ENCODE assay signal across 15 cellular contexts in genomic region chr9:126777733-126778132, GRCh38. TPM values are rescaled to one million over a fixed set of nuclear protein-coding genes. Genes with fewer than 3 reads are reported as not detected.
DNase-seq lines count a peak whose midpoint lies in the region; ATAC-seq and TF ChIP-seq lines count a peak whose summit lies in the region.
"Had no signal": no experiment of that assay in that cellular context is flagged by ENCODE, and none has a peak within 500 bp of the region (broad histone marks: within the 10 kb centered on the region; RNA-seq: fewer than 3 reads in every experiment).

No MANE protein-coding gene starts in this region.

- peaks cover 8% of the 10 kb centered on the region for H3K27me3 Mint-ChIP-seq in Caco-2 (ENCODE audit: insufficient read depth, unreplicated experiment)

- no peaks in the 10 kb centered on the region for H3K79me2 ChIP-seq in PC-9 (ENCODE audit: low read depth)

- H3K27ac ChIP-seq in PC-9 = no peak overlapping the region
- H3K27ac ChIP-seq: ascending aorta, prostate gland had no signal

- H3K4me1 Mint-ChIP-seq in Caco-2 (ENCODE audit: low read depth, unreplicated experiment) = no peaks in the 10 kb centered on the region

- H3K4me3 ChIP-seq in Caco-2 (ENCODE audit: low read depth, low read length) = no peak overlapping the region
- no peak overlapping the region for H3K4me3 ChIP-seq in GM12865 (ENCODE audit: low read depth, low read length)
- no peak overlapping the region for H3K4me3 ChIP-seq in PC-9
- H3K4me3 ChIP-seq: ascending aorta, prostate gland had no signal

- H2AFZ ChIP-seq in PC-9 = no peak overlapping the region

- no peak overlapping the region for H3K4me3 Mint-ChIP-seq in Caco-2 (ENCODE audit: unreplicated experiment)
- H3K4me3 Mint-ChIP-seq: activated CD8-positive, alpha-beta memory T cell treated with anti-CD3 and anti-CD28 coated beads, Interleukin-2, amount 10 ng/mL, durations not matched to agents 7 days and 5 days; effector memory CD8-positive, alpha-beta T cell had no signal

- H3K9me3 ChIP-seq in Caco-2 = no peaks in the 10 kb centered on the region
- H3K9me3 ChIP-seq in PC-9 (ENCODE audit: insufficient read depth, low read depth) = no peaks in the 10 kb centered on the region
- H3K9me3 ChIP-seq: ascending aorta, prostate gland had no signal

- H3F3A ChIP-seq in PC-9 (ENCODE audit: insufficient read depth, low read depth) = no peaks in the 10 kb centered on the region

- ATAC-seq in GM21528 (IDR thresholded peaks at IDR 0.05; ENCODE audit: low FRiP score, unreplicated experiment) (no peak), GM18867 (IDR thresholded peaks at IDR 0.05; ENCODE audit: unreplicated experiment) (no peak)
- ATAC-seq: activated CD8-positive, alpha-beta memory T cell treated with anti-CD3 and anti-CD28 coated beads, Interleukin-2, amount 10 ng/mL, durations not matched to agents 7 days and 5 days; effector memory CD8-positive, alpha-beta T cell had no signal

- intact Hi-C loops in Caco-2 (cut with micrococcal nuclease; ENCODE audit: unreplicated experiment) = loop anchor here (10.0 kb wide), 1 partner anchor 273 kb away; no protein-coding TSS in a partner anchor
- intact Hi-C loops in PC-9 (cut with micrococcal nuclease; ENCODE audit: unreplicated experiment) = no loop called here

- H3K4me2 ChIP-seq in PC-9 = no peak overlapping the region

- CTCF ChIA-PET in Caco-2 (lab: Charles Lee) (interaction anchor here (2.2 kb wide), 1 partner anchor 72 kb away, joined by 24 read pairs; no protein-coding TSS in a partner anchor), PC-9 (lab: Charles Lee) (interaction anchor here (1.2 kb wide), 1 partner anchor 71 kb away, joined by 7 read pairs; no protein-coding TSS in a partner anchor)

- peak; percentile 40 to 41 for TF ChIP-seq CTCF in Caco-2 (IDR thresholded peaks at IDR 0.05; ENCODE audit: insufficient read depth in 1 of 2, low read depth in 1 of 2, low read length in 1 of 2, severe bottlenecking in 1 of 2, unreplicated experiment in 1 of 2)
- peak; percentile 13 for TF ChIP-seq CTCF in GM12865 (IDR thresholded peaks at IDR 0.05; ENCODE audit: insufficient read depth, low read depth, low read length, missing control alignments)
- peak; percentile 51; the same call in 1 of the 2 replicates for TF ChIP-seq CTCF in PC-9 (conservative IDR thresholded peaks at IDR 0.05)

- no peaks in the 10 kb centered on the region for H3K9me2 ChIP-seq in PC-9 (ENCODE audit: insufficient read depth)

- no peaks in the 10 kb centered on the region for H3K9me3 Mint-ChIP-seq in Caco-2 (ENCODE audit: unreplicated experiment)
- H3K9me3 Mint-ChIP-seq: effector memory CD8-positive, alpha-beta T cell had no signal

- BruUV-seq in Caco-2 (replicated peaks; lab: Mats Ljungman, UMichigan) (no TSS peak), PC-9 (replicated peaks; lab: Mats Ljungman, UMichigan) (no TSS peak)

- H3K27me3 ChIP-seq in Caco-2 (replicated peaks; ENCODE audit: control insufficient read depth, insufficient read depth, low read length) (no peaks in the 10 kb centered on the region), PC-9 (ENCODE audit: insufficient read depth, low read depth) (peaks cover 12% of the 10 kb centered on the region; the same call in 1 of the 2 replicates)
- H3K27me3 ChIP-seq: ascending aorta had no signal

- POLR2A ChIA-PET in Caco-2 (lab: Charles Lee) = no interaction called here
- POLR2A ChIA-PET in PC-9 (lab: Charles Lee; ENCODE audit: unreplicated experiment) = no interaction called here

- H3K27ac Mint-ChIP-seq in Caco-2 (ENCODE audit: unreplicated experiment) = no peak overlapping the region
- H3K27ac Mint-ChIP-seq: activated CD8-positive, alpha-beta memory T cell treated with anti-CD3 and anti-CD28 coated beads, Interleukin-2, amount 10 ng/mL, durations not matched to agents 7 days and 5 days; effector memory CD8-positive, alpha-beta T cell had no signal

- peak; percentile 48 to 51 for DNase-seq in Caco-2
- no peak for DNase-seq in GM12865 (ENCODE audit: low read depth)
- no peak for DNase-seq in PC-9
- peak; percentile 80 for DNase-seq in iPS-NIHi11 (ENCODE audit: low spot score)
- DNase-seq in A172 (ENCODE audit: low spot score) = no peak
- DNase-seq in COR-L47 (lab: John Stamatoyannopoulos, UW) = no peak
- DNase-seq: activated CD8-positive, alpha-beta memory T cell treated with anti-CD3 and anti-CD28 coated beads, Interleukin-2, amount 10 ng/mL, durations not matched to agents 7 days and 5 days; effector memory CD8-positive, alpha-beta T cell; midbrain; NCI-H1048; T-helper 2 cell had no signal

- no peaks in the 10 kb centered on the region for H3K36me3 ChIP-seq in Caco-2 (ENCODE audit: control insufficient read depth, insufficient read depth, low read length)
- H3K36me3 ChIP-seq in PC-9 (ENCODE audit: low read depth) = no peaks in the 10 kb centered on the region
- H3K36me3 ChIP-seq: ascending aorta, prostate gland had no signal

- no peaks in the 10 kb centered on the region for H4K20me1 ChIP-seq in PC-9 (ENCODE audit: insufficient read depth)

- no peaks in the 10 kb centered on the region for H3K36me3 Mint-ChIP-seq in Caco-2 (ENCODE audit: insufficient read depth, unreplicated experiment)
- H3K36me3 Mint-ChIP-seq: activated CD8-positive, alpha-beta memory T cell treated with anti-CD3 and anti-CD28 coated beads, Interleukin-2, amount 10 ng/mL, durations not matched to agents 7 days and 5 days had no signal

- H3K4me1 ChIP-seq in Caco-2 = no peaks in the 10 kb centered on the region
- H3K4me1 ChIP-seq in PC-9 (replicated peaks; ENCODE audit: insufficient read depth) = no peaks in the 10 kb centered on the region
- H3K4me1 ChIP-seq: ascending aorta, prostate gland had no signal

RNA-seq across cellular contexts. Expression of gene ZBTB43, which starts 27.1 kb away (rescaled TPM):
- 17.7 and 18.5 TPM in 2 replicates for total RNA-seq in Caco-2 (2022)
- total RNA-seq in PC-9 (2021) = 12.1 and 18.4 TPM in 2 replicates
- total RNA-seq in A172 (2014; rRNA removed; shearing (Covaris generic)) = 13.3 and 15.0 TPM in 2 replicates

Comparison
In these comparisons a context has a peak if more than half of its experiments do, and no peak if none do; other contexts are left out.
1. DNase-seq: peak in Caco-2 (2 of 2) and iPS-NIHi11 (single experiment); none in GM12865 (single experiment), PC-9 (0 of 2), A172 (single experiment) and COR-L47 (single experiment).
2. Peak in every context shown above with its lines, with median percentiles within 50 percentile points of each other: CTCF ChIP-seq.